8 cellular contexts compared by ENCODE assay signal in the genomic region with DNA sequence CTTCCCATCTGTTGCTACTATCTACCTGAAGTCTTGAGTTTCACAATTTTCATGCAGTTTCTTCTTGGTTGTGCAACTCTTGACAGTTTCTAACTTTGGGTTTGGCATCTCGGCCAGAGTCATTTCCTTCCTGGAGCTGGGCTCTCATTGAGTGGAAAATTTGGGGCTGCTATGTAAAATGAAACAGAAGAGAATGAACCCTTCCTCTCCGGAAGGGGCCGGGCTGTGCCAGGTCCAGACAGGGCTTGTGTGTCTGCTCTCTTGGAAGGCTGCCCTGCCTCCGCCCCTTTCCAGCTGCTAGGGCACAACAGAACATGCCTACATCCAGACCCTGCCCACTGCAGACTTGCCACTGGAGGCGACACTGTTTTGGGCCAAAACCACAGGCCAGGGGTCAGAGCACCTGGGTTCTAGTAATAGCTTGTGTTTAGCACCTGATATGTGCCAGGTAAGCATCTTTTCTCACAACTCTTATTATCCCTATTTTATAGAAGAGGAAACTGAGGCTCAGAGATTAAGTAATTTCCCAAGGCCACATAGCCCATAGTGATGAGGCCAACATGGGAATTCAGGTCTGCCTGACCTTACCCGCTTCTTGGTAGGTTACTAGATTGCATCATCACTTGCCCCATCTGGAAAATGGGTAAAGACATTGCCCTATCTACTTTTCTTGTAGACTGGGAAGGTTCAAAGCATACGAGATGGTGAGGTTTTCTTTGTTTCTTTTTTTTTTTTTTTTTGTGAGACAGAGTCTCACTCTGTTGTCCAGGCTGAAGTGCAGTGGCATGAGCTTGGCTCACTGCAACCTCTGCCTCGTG. TPM values are rescaled to one million over a fixed set of nuclear protein-coding genes. Genes with fewer than 3 reads are reported as not detected.
A peak's percentile ranks its signal among the peaks of the same experiment; 100 is the strongest.
DNase-seq lines count a peak whose midpoint lies in the region; ATAC-seq and TF ChIP-seq lines count a peak whose summit lies in the region.

No MANE protein-coding gene starts in this region.

- peak overlapping the region; percentile 60 to 87 (median 73) for H3K27ac Mint-ChIP-seq in IgD-negative memory B cell
- H3K27ac Mint-ChIP-seq in T-helper 2 cell treated with Interferon-gamma antibody and Interleukin-4, amounts not matched to agents 5 μg/mL and 100 μg/mL, for 36 hours = peak overlapping the region; percentile 64

- H3K4me1 Mint-ChIP-seq in IgD-negative memory B cell = peaks cover 55 to 66% (median 60%) of the 10 kb centered on the region in 3 donors
- H3K4me1 Mint-ChIP-seq in T-helper 2 cell treated with Interferon-gamma antibody and Interleukin-4, amounts not matched to agents 5 μg/mL and 100 μg/mL, for 36 hours (ENCODE audit: low read depth) = peaks cover 71% of the 10 kb centered on the region

- no peaks in the 10 kb centered on the region for H3K9me3 ChIP-seq in uterus

- H3K4me3 ChIP-seq in dorsolateral prefrontal cortex = peak overlapping the region in 20 of 59 donors; percentile 4 to 50 (median 20)
- no peak overlapping the region for H3K4me3 ChIP-seq in uterus

- TF ChIP-seq POLR2A in uterus (IDR thresholded peaks at IDR 0.05) = no peak

- no peaks in the 10 kb centered on the region for H3K36me3 ChIP-seq in uterus

- peaks cover 20 to 28% of the 10 kb centered on the region in 2 donors for H3K4me1 ChIP-seq in uterus

- H3K27me3 ChIP-seq in dorsolateral prefrontal cortex = no peaks in the 10 kb centered on the region
- no peaks in the 10 kb centered on the region for H3K27me3 ChIP-seq in uterus

- DNase-seq in T-helper 2 cell treated with Interferon-gamma antibody and Interleukin-4, amounts not matched to agents 5 μg/mL and 100 μg/mL, for 36 hours (ENCODE audit: low spot score) = peak; percentile 43
- peak; percentile 37 to 98 (median 94) for DNase-seq in dorsolateral prefrontal cortex
- DNase-seq in mucosa of gallbladder (ENCODE audit: low spot score) = peak; percentile 81
- DNase-seq in uterus = peak; percentile 66 to 85
- no peak for DNase-seq in NCI-H524 (lab: John Stamatoyannopoulos, UW)

- intact Hi-C loops in dorsolateral prefrontal cortex (cut with DNase I) (loop anchor here in 1 of 2 donors (5.0 kb wide), 1 partner anchor 33 kb away; no protein-coding TSS in a partner anchor), uterus (cut with DNase I; ENCODE audit: low total_unique reads) (no loop called here)

- ATAC-seq in GM18907 (IDR thresholded peaks at IDR 0.05; ENCODE audit: unreplicated experiment) = no peak
- ATAC-seq in HG03521 (IDR thresholded peaks at IDR 0.05; ENCODE audit: unreplicated experiment) = no peak

- peak overlapping the region in 3 of 4 donors; percentile 44 to 82 (median 76) for H3K4me3 Mint-ChIP-seq in IgD-negative memory B cell
- peak overlapping the region; percentile 61 for H3K4me3 Mint-ChIP-seq in T-helper 2 cell treated with Interferon-gamma antibody and Interleukin-4, amounts not matched to agents 5 μg/mL and 100 μg/mL, for 36 hours

- H3K9me3 Mint-ChIP-seq in IgD-negative memory B cell = no peaks in the 10 kb centered on the region
- no peaks in the 10 kb centered on the region for H3K9me3 Mint-ChIP-seq in T-helper 2 cell treated with Interferon-gamma antibody and Interleukin-4, amounts not matched to agents 5 μg/mL and 100 μg/mL, for 36 hours

- H3K27ac ChIP-seq in dorsolateral prefrontal cortex = peak overlapping the region; percentile 79 to 100 (median 98)
- peak overlapping the region; percentile 75 to 83 for H3K27ac ChIP-seq in uterus

- TF ChIP-seq CTCF in dorsolateral prefrontal cortex (IDR thresholded peaks at IDR 0.05 in 54 of 56, conservative IDR thresholded peaks at IDR 0.05 in 2 of 56; ENCODE audit: low read depth in 1 of 56, partially characterized antibody in 56 of 56) = peak in 27 of 56 donors; percentile 3 to 58 (median 27)
- no peak for TF ChIP-seq CTCF in uterus (IDR thresholded peaks at IDR 0.05)

- peaks cover 2% of the 10 kb centered on the region for H3K27me3 Mint-ChIP-seq in IgD-negative memory B cell
- H3K27me3 Mint-ChIP-seq in T-helper 2 cell treated with Interferon-gamma antibody and Interleukin-4, amounts not matched to agents 5 μg/mL and 100 μg/mL, for 36 hours (ENCODE audit: low read depth) = no peaks in the 10 kb centered on the region

- H3K36me3 Mint-ChIP-seq in IgD-negative memory B cell = peaks cover 7% of the 10 kb centered on the region
- peaks cover 2% of the 10 kb centered on the region for H3K36me3 Mint-ChIP-seq in T-helper 2 cell treated with Interferon-gamma antibody and Interleukin-4, amounts not matched to agents 5 μg/mL and 100 μg/mL, for 36 hours (ENCODE audit: low read depth)

RNA-seq across cellular contexts. Expression of a gene that starts 25.0 kb away (rescaled TPM):
- 8.4 TPM for polyA plus RNA-seq in IgD-negative memory B cell
- total RNA-seq in dorsolateral prefrontal cortex = 10 to 100 TPM in 9 of 120 experiments, 1 to 10 TPM in 111; 3.6 to 16.8 (median 6.7) TPM
- total RNA-seq in mucosa of gallbladder = 2.7 TPM
- 1 to 10 TPM in 3 of 4 donors, under 1 TPM in 1; 0.29 to 8.7 (median 3.7) TPM for total RNA-seq in uterus

RNA-seq across cellular contexts. Expression of a gene that starts 48.2 kb away (rescaled TPM):
- polyA plus RNA-seq in IgD-negative memory B cell = 47.3 TPM
- total RNA-seq in dorsolateral prefrontal cortex (10 to 100 TPM; 33.7 to 54.9 (median 42.9) TPM), mucosa of gallbladder (47.2 TPM), uterus (10 to 100 TPM; 14.6 to 73.7 (median 33.3) TPM)

RNA-seq across cellular contexts. Expression of a gene that starts 58.5 kb away (rescaled TPM):
- 11.6 TPM for polyA plus RNA-seq in IgD-negative memory B cell
- total RNA-seq in dorsolateral prefrontal cortex = 10 to 100 TPM; 28.5 to 54.1 (median 41.6) TPM
- total RNA-seq in mucosa of gallbladder = 39.1 TPM
- total RNA-seq in uterus = 10 to 100 TPM; 15.9 to 55.7 (median 26.7) TPM

Comparison
In these comparisons a context has a peak if more than half of its experiments do, and no peak if none do; other contexts are left out.
1. DNase-seq: peak in T-helper 2 cell treated with Interferon-gamma antibody and Interleukin-4, amounts not matched to agents 5 μg/mL and 100 μg/mL, for 36 hours (single experiment), dorsolateral prefrontal cortex (10 of 10), mucosa of gallbladder (single experiment) and uterus (2 of 2); none in NCI-H524 (0 of 2).